Comparison of ENCODE assay signal across 19 cellular contexts in genomic region chr10:131708225-131708624, GRCh38.
DNase-seq lines count a peak whose midpoint lies in the region; ATAC-seq and TF ChIP-seq lines count a peak whose summit lies in the region.
"Had no signal": no experiment of that assay in that cellular context is flagged by ENCODE, and none has a peak within 500 bp of the region (broad histone marks: within the 10 kb centered on the region; RNA-seq: fewer than 3 reads in every experiment).

No MANE protein-coding gene starts in this region.

- H3K9me3 ChIP-seq in right cardiac atrium (ENCODE audit: control insufficient read depth, low read length): peaks cover 7% of the 10 kb centered on the region
- H3K9me3 ChIP-seq in neuronal stem cell (replicated peaks in 1 of 2; ENCODE audit: control insufficient read depth in 2 of 2, insufficient read depth in 1 of 2, low read depth in 1 of 2, low read length in 2 of 2): peaks cover 0 to 8% of the 10 kb centered on the region in 2 donors
- peaks cover 5% of the 10 kb centered on the region for H3K9me3 ChIP-seq in upper lobe of right lung
- H3K9me3 ChIP-seq in esophagus squamous epithelium: peaks cover 0 to 16% (median 0%) of the 10 kb centered on the region in 3 donors
- H3K9me3 ChIP-seq: BE2C had no signal

- peak overlapping the region; percentile 7 for H2BK5ac ChIP-seq in neuronal stem cell (ENCODE audit: low read length)

- no peak overlapping the region for H3K4me2 ChIP-seq in neuronal stem cell (ENCODE audit: insufficient read depth, low read length, poor library complexity, severe bottlenecking)
- H3K4me2 ChIP-seq: GM23338 had no signal

- no peak overlapping the region for H3K18ac ChIP-seq in neuronal stem cell (ENCODE audit: low read length)

- H3K4me3 ChIP-seq in right cardiac atrium (ENCODE audit: low read length) (no peak overlapping the region), coronary artery (no peak overlapping the region), neuronal stem cell (ENCODE audit: low read length in 2 of 2) (peak overlapping the region in 1 of 2 donors; percentile 11), upper lobe of right lung (no peak overlapping the region), esophagus squamous epithelium (no peak overlapping the region)
- H3K4me3 ChIP-seq: GM23338 had no signal

- H3K14ac ChIP-seq in neuronal stem cell (ENCODE audit: low read length): no peak overlapping the region

- H3K23ac ChIP-seq in neuronal stem cell (ENCODE audit: low read depth, low read length, poor library complexity): no peak overlapping the region

- TF ChIP-seq CTCF in coronary artery (IDR thresholded peaks at IDR 0.05): no peak
- no peak for TF ChIP-seq CTCF in upper lobe of right lung (IDR thresholded peaks at IDR 0.05)
- no peak for TF ChIP-seq CTCF in esophagus squamous epithelium (IDR thresholded peaks at IDR 0.05)

- H3K27me3 ChIP-seq in right cardiac atrium (ENCODE audit: control insufficient read depth, insufficient read depth) (no peaks in the 10 kb centered on the region), neuronal stem cell (ENCODE audit: control insufficient read depth in 3 of 3, insufficient read depth in 3 of 3, low read depth in 1 of 3, low read length in 3 of 3) (peaks cover 0 to 2% (median 0%) of the 10 kb centered on the region in 3 experiments), upper lobe of right lung (peaks cover 5% of the 10 kb centered on the region), esophagus squamous epithelium (peaks cover 0 to 7% (median 0%) of the 10 kb centered on the region in 4 donors)
- H3K27me3 ChIP-seq: BE2C had no signal

- H2AK5ac ChIP-seq in neuronal stem cell (ENCODE audit: low read depth, low read length): no peak overlapping the region

- H2BK12ac ChIP-seq in neuronal stem cell (ENCODE audit: low read length): no peak overlapping the region

- WGBS in right cardiac atrium: 83% methylated on average over 13 of the region's 13 CpGs
- WGBS in neuronal stem cell (ENCODE audit: extremely low coverage in 2 of 2, insufficient read length in 2 of 2, insufficient replicate concordance in 1 of 2), 2 donors: no CpG with 5 or more reads among the region's 13 CpGs
- WGBS in esophagus squamous epithelium, 2 donors: 40 to 48% methylated on average over 8 to 13 of the region's 13 CpGs

- H3K27ac ChIP-seq in right cardiac atrium (ENCODE audit: low read length): no peak overlapping the region
- H3K27ac ChIP-seq in coronary artery: no peak overlapping the region
- H3K27ac ChIP-seq in neuronal stem cell (replicated peaks; ENCODE audit: low read length): no peak overlapping the region
- no peak overlapping the region for H3K27ac ChIP-seq in upper lobe of right lung
- no peak overlapping the region for H3K27ac ChIP-seq in esophagus squamous epithelium

- no peak overlapping the region for H4K91ac ChIP-seq in neuronal stem cell (ENCODE audit: low read depth, low read length, poor library complexity)

- intact Hi-C loops in cardiac septum (cut with DNase I): no loop called here
- intact Hi-C loops in right cardiac atrium (cut with DNase I): no loop called here
- intact Hi-C loops in upper lobe of right lung (cut with DNase I): no loop called here
- intact Hi-C loops in esophagus squamous epithelium (cut with DNase I): no loop called here

- no peak for TF ChIP-seq POLR2A in esophagus squamous epithelium (IDR thresholded peaks at IDR 0.05)

- H3K4me1 ChIP-seq in right cardiac atrium (ENCODE audit: control insufficient read depth, insufficient read depth, low read length) (no peaks in the 10 kb centered on the region), neuronal stem cell (ENCODE audit: control insufficient read depth in 2 of 2, insufficient read depth in 1 of 2, low read depth in 1 of 2, low read length in 2 of 2) (no peaks in the 10 kb centered on the region), upper lobe of right lung (no peaks in the 10 kb centered on the region), esophagus squamous epithelium (peaks cover 0 to 10% (median 0%) of the 10 kb centered on the region in 3 donors)
- H3K4me1 ChIP-seq: BE2C, Caco-2 had no signal

- H2AFZ ChIP-seq in neuronal stem cell (ENCODE audit: low read length): no peak overlapping the region
- H2AFZ ChIP-seq: GM23338 had no signal

- H4K8ac ChIP-seq in neuronal stem cell (ENCODE audit: low read depth, low read length): no peak overlapping the region

- no peak overlapping the region for H2BK120ac ChIP-seq in neuronal stem cell (ENCODE audit: low read depth, low read length)

- no peak overlapping the region for H3K9ac ChIP-seq in neuronal stem cell (ENCODE audit: low read depth, low read length, poor library complexity)

- H3K36me3 ChIP-seq in neuronal stem cell (replicated peaks in 1 of 2; ENCODE audit: control insufficient read depth in 2 of 2, insufficient read depth in 2 of 2, low read length in 2 of 2) (no peaks in the 10 kb centered on the region), upper lobe of right lung (no peaks in the 10 kb centered on the region), esophagus squamous epithelium (no peaks in the 10 kb centered on the region)
- H3K36me3 ChIP-seq: BE2C had no signal

- no peak for ATAC-seq in right cardiac atrium
- no peak for ATAC-seq in upper lobe of right lung
- ATAC-seq: GM23338 had no signal

- H3K79me1 ChIP-seq in neuronal stem cell (ENCODE audit: low read depth, low read length): no peaks in the 10 kb centered on the region

- no peak overlapping the region for H2BK15ac ChIP-seq in neuronal stem cell (ENCODE audit: low read length)

- no peak overlapping the region for H3K4ac ChIP-seq in neuronal stem cell (ENCODE audit: low read length)

- peak; percentile 51 for DNase-seq in cardiac septum (ENCODE audit: low spot score)
- no peak for DNase-seq in right cardiac atrium
- DNase-seq in coronary artery (ENCODE audit: low spot score): peak; percentile 45
- no peak for DNase-seq in neuronal stem cell (ENCODE audit: low spot score)
- peak; percentile 46 for DNase-seq in upper lobe of right lung
- DNase-seq in esophagus squamous epithelium (lab: John Stamatoyannopoulos, UW): no peak
- DNase-seq in DMS79 treated with DMSO at 0.1 percent for 48 hours (lab: John Stamatoyannopoulos, UW): no peak
- DNase-seq in NCI-H526 (lab: John Stamatoyannopoulos, UW): no peak
- DNase-seq: BE2C, Caco-2, HCEC 1CT, Karpas-422, NCI-H1436, NCI-H2029, NCI-H2171, NCI-H446, NCI-H69, SHP77 treated with DMSO at 0.1 percent for 48 hours had no signal

Comparison
In these comparisons a context has a peak if more than half of its experiments do, and no peak if none do; other contexts are left out.
1. DNase-seq: peak in cardiac septum (single experiment), coronary artery (single experiment) and upper lobe of right lung (single experiment); none in right cardiac atrium (0 of 3), neuronal stem cell (single experiment), esophagus squamous epithelium (single experiment), DMS79 treated with DMSO at 0.1 percent for 48 hours (single experiment) and NCI-H526 (0 of 2).